ENCODE assay signal across 7 cellular contexts in genomic region chr5:143402464-143403356, GRCh38. TPM values are rescaled to one million over a fixed set of nuclear protein-coding genes. Genes with fewer than 3 reads are reported as not detected.
A peak's percentile ranks its signal among the peaks of the same experiment; 100 is the strongest.
DNase-seq lines count a peak whose midpoint lies in the region; ATAC-seq and TF ChIP-seq lines count a peak whose summit lies in the region.

No MANE protein-coding gene starts in this region.

- H3K4me1 ChIP-seq in duodenal mucosa (ENCODE audit: control insufficient read depth in 1 of 2, insufficient read depth in 2 of 2, low read length in 2 of 2), result peaks cover 24 to 40% of the 10 kb centered on the region in 2 donors
- peaks cover 0 to 31% (median 10%) of the 10 kb centered on the region in 4 donors for H3K4me1 ChIP-seq in right lobe of liver

- no peaks in the 10 kb centered on the region for H3K27me3 ChIP-seq in duodenal mucosa (ENCODE audit: control insufficient read depth in 1 of 2, insufficient read depth in 2 of 2, low read length in 2 of 2)
- no peaks in the 10 kb centered on the region for H3K27me3 ChIP-seq in right lobe of liver

- TF ChIP-seq CTCF in right lobe of liver (IDR thresholded peaks at IDR 0.05), result no peak

- no peaks in the 10 kb centered on the region for H3K9me3 ChIP-seq in duodenal mucosa (ENCODE audit: control insufficient read depth in 1 of 2, low read length in 2 of 2)
- H3K9me3 ChIP-seq in right lobe of liver, result no peaks in the 10 kb centered on the region

- H3K4me3 ChIP-seq in duodenal mucosa (ENCODE audit: low read depth in 1 of 2, low read length in 2 of 2), result peak overlapping the region; percentile 79 to 95
- H3K4me3 ChIP-seq in right lobe of liver, result peak overlapping the region; percentile 81 to 93 (median 88)

- 2% methylated on average over 28 of the region's 86 CpGs for WGBS in right lobe of liver (ENCODE audit: insufficient coverage, low coverage, low lambda C conversion rate, missing lambda C conversion rate)

- H3K36me3 ChIP-seq in duodenal mucosa (ENCODE audit: control insufficient read depth in 1 of 2, insufficient read depth in 2 of 2, low read length in 2 of 2) (peaks cover 0 to 4% of the 10 kb centered on the region in 2 donors), right lobe of liver (peaks cover 0 to 4% (median 0%) of the 10 kb centered on the region in 4 donors)

- peak; percentile 25 for TF ChIP-seq POLR2A in right lobe of liver (IDR thresholded peaks at IDR 0.05)

- intact Hi-C loops in right lobe of liver (cut with DNase I), result loop anchor here in 1 of 2 donors (10.0 kb wide), 1 partner anchor 92 kb away; no protein-coding TSS in a partner anchor

- H3K27ac ChIP-seq in duodenal mucosa (ENCODE audit: low read depth, low read length), result peak overlapping the region; percentile 89
- H3K27ac ChIP-seq in right lobe of liver, result peak overlapping the region; percentile 97 to 99 (median 98)

- H3K9ac ChIP-seq in duodenal mucosa (ENCODE audit: low read depth in 1 of 2, low read length in 2 of 2), result peak overlapping the region; percentile 60 to 70

- ATAC-seq in GM19035 (IDR thresholded peaks at IDR 0.05; ENCODE audit: unreplicated experiment) (peak; percentile 0), right lobe of liver (peak; percentile 44 to 59 (median 52)), HG03139 (IDR thresholded peaks at IDR 0.05; ENCODE audit: unreplicated experiment) (no peak)

- DNase-seq in NCI-H345 treated with DMSO at 0.1 percent for 48 hours (lab: John Stamatoyannopoulos, UW; ENCODE audit: unreplicated experiment) (peak; percentile 45), right lobe of liver (peak; percentile 79 to 84 (median 82))
- DNase-seq in activated CD4-positive, alpha-beta T cell treated with anti-CD3 and anti-CD28 coated beads, Interleukin-2, amount 50 U/mL, for 24 hours (ENCODE audit: low read depth in 1 of 2, low spot score in 1 of 2), result peak; percentile 18 to 21
- DNase-seq in stimulated activated CD4-positive, alpha-beta T cell treated with anti-CD3 and anti-CD28 coated beads, Interleukin-4, amount 100 ng/mL, for 24 hours, result peak; percentile 59

RNA-seq across cellular contexts. Expression of gene NR3C1, which starts 0.8 kb away (rescaled TPM):
- 10 to 100 TPM; 27.3 to 60.1 (median 47.2) TPM for total RNA-seq in right lobe of liver

Comparison
In these comparisons a context has a peak if more than half of its experiments do, and no peak if none do; other contexts are left out.
1. DNase-seq: peak in every context shown above with its lines; median percentile 82 in right lobe of liver; 59 in stimulated activated CD4-positive, alpha-beta T cell treated with anti-CD3 and anti-CD28 coated beads, Interleukin-4, amount 100 ng/mL, for 24 hours; 45 in NCI-H345 treated with DMSO at 0.1 percent for 48 hours; 20 in activated CD4-positive, alpha-beta T cell treated with anti-CD3 and anti-CD28 coated beads, Interleukin-2, amount 50 U/mL, for 24 hours.